27 cellular contexts compared by ENCODE assay signal in the genomic region with DNA sequence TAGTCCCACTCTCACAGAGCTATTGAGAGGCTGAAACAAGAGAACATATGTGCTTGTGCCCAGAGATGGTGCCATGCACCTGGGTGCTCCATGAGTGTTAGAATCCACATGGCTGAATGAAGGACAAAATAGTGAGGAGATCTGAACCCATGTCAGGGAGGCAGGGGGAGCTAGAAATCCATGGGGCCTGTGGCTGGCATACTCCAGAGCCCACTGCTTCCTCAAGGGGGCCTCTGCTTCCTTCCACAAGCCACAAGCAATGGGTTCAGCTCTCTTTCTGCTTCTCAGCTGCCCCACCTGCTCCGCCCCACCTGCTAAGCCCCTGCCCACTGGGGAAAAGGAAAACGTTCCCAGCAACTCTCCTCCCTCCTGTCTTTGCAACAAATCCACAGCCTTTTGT.
"Had no signal": no experiment of that assay in that cellular context is flagged by ENCODE, and none has a peak within 500 bp of the region (broad histone marks: within the 10 kb centered on the region; RNA-seq: fewer than 3 reads in every experiment).

No MANE protein-coding gene starts in this region.

- FAIRE-seq: frontal cortex, kidney had no signal

- H3K4me1 ChIP-seq: ascending aorta, lower lobe of right lung, spleen, testis, uterus had no signal

- H3K27me3 Mint-ChIP-seq: activated naive CD4-positive, alpha-beta T cell treated with anti-CD3 and anti-CD28 coated beads, Interleukin-2, amount 50 U/mL, for 24 hours; naive thymus-derived CD4-positive, alpha-beta T cell; progenitor cell of endocrine pancreas had no signal

- H3K9me3 Mint-ChIP-seq: activated naive CD4-positive, alpha-beta T cell treated with anti-CD3 and anti-CD28 coated beads, Interleukin-2, amount 50 U/mL, for 24 hours; activated T-helper 1 cell treated with anti-CD3 and anti-CD28 coated beads, Interleukin-12 subunit alpha, Interleukin-12 subunit beta, Interleukin-2, Interleukin-4 antibody, amounts not matched to agents 30 ng/mL and 10 ng/mL and 1 ng/mL, durations not matched to agents 14 hours and 24 hours and 36 hours had no signal

- H3K4me3 Mint-ChIP-seq: activated CD8-positive, alpha-beta T cell treated with anti-CD3 and anti-CD28 coated beads, Interleukin-2, amount 10 ng/mL, durations not matched to agents 7 days and 5 days; activated naive CD4-positive, alpha-beta T cell treated with anti-CD3 and anti-CD28 coated beads, Interleukin-2, amount 50 U/mL, for 24 hours; activated T-helper 1 cell treated with anti-CD3 and anti-CD28 coated beads, Interleukin-12 subunit alpha, Interleukin-12 subunit beta, Interleukin-2, Interleukin-4 antibody, amounts not matched to agents 30 ng/mL and 10 ng/mL and 1 ng/mL, durations not matched to agents 14 hours and 24 hours and 36 hours; naive thymus-derived CD4-positive, alpha-beta T cell had no signal

- H3K9me3 ChIP-seq: ascending aorta, lower lobe of right lung, spleen, testis, uterus had no signal

- H3K27ac ChIP-seq: ascending aorta, brain microvascular endothelial cell, lower lobe of right lung, spleen, testis, uterus, VCaP had no signal

- H3K4me3 ChIP-seq: ascending aorta, lower lobe of right lung, spleen, testis, uterus had no signal

- H3K4me1 Mint-ChIP-seq: activated naive CD4-positive, alpha-beta T cell treated with anti-CD3 and anti-CD28 coated beads, Interleukin-2, amount 50 U/mL, for 24 hours had no signal

- ATAC-seq: activated CD8-positive, alpha-beta T cell treated with anti-CD3 and anti-CD28 coated beads, Interleukin-2, amount 10 ng/mL, durations not matched to agents 7 days and 5 days; left lobe of liver; lower lobe of right lung; naive thymus-derived CD4-positive, alpha-beta T cell had no signal

- H3K36me3 ChIP-seq: ascending aorta, brain microvascular endothelial cell, lower lobe of right lung, spleen, uterus had no signal

- H3K36me3 Mint-ChIP-seq: activated naive CD4-positive, alpha-beta T cell treated with anti-CD3 and anti-CD28 coated beads, Interleukin-2, amount 50 U/mL, for 24 hours; naive thymus-derived CD4-positive, alpha-beta T cell had no signal

- H3K27ac Mint-ChIP-seq: activated CD8-positive, alpha-beta T cell treated with anti-CD3 and anti-CD28 coated beads, Interleukin-2, amount 10 ng/mL, durations not matched to agents 7 days and 5 days; activated naive CD4-positive, alpha-beta T cell treated with anti-CD3 and anti-CD28 coated beads, Interleukin-2, amount 50 U/mL, for 24 hours; activated T-helper 1 cell treated with anti-CD3 and anti-CD28 coated beads, Interleukin-12 subunit alpha, Interleukin-12 subunit beta, Interleukin-2, Interleukin-4 antibody, amounts not matched to agents 30 ng/mL and 10 ng/mL and 1 ng/mL, durations not matched to agents 14 hours and 24 hours and 36 hours; naive thymus-derived CD4-positive, alpha-beta T cell; progenitor cell of endocrine pancreas had no signal

- H3K27me3 ChIP-seq: ascending aorta, brain microvascular endothelial cell, spleen, testis, uterus had no signal

- DNase-seq: activated CD4-positive, alpha-beta T cell treated with anti-CD3 and anti-CD28 coated beads for 1 hour; activated CD4-positive, alpha-beta T cell treated with anti-CD3 and anti-CD28 coated beads, Interleukin-2, amount 50 U/mL, for 1 hour; activated CD8-positive, alpha-beta T cell treated with anti-CD3 and anti-CD28 coated beads, Interleukin-2, amount 10 ng/mL, durations not matched to agents 7 days and 5 days; activated gamma-delta T cell; brain microvascular endothelial cell; caudate nucleus; dermis blood vessel endothelial cell; effector CD8-positive, alpha-beta T cell; glutamatergic neuron; hypothalamus; kidney; lower lobe of right lung; naive thymus-derived CD4-positive, alpha-beta T cell; spleen; stimulated activated CD4-positive, alpha-beta T cell treated with anti-CD3 and anti-CD28 coated beads, Interleukin-4, amount 100 ng/mL, for 1 hour; stimulated activated naive CD4-positive, alpha-beta T cell; T-helper 2 cell; testis; trophoblast cell; uterus had no signal
